Comparison of ENCODE assay signal across 15 cellular contexts in genomic region chr16:65725156-65725845, GRCh38.
DNase-seq lines count a peak whose midpoint lies in the region; ATAC-seq and TF ChIP-seq lines count a peak whose summit lies in the region.
"Had no signal": no experiment of that assay in that cellular context is flagged by ENCODE, and none has a peak within 500 bp of the region (broad histone marks: within the 10 kb centered on the region; RNA-seq: fewer than 3 reads in every experiment).

No MANE protein-coding gene starts in this region.

- no peak for ATAC-seq in CD4-positive, alpha-beta T cell (ENCODE audit: poor library complexity)
- ATAC-seq in GM18870 (IDR thresholded peaks at IDR 0.05; ENCODE audit: unreplicated experiment) = no peak
- ATAC-seq in HG03439 (IDR thresholded peaks at IDR 0.05; ENCODE audit: unreplicated experiment) = no peak
- ATAC-seq: body of pancreas, left lobe of liver had no signal

- H3F3A ChIP-seq in MM.1S (ENCODE audit: insufficient read depth, low read length) = no peaks in the 10 kb centered on the region

- no peaks in the 10 kb centered on the region for H3K9me3 ChIP-seq in CD4-positive, alpha-beta T cell (ENCODE audit: control insufficient read depth, low read length)
- H3K9me3 ChIP-seq in MM.1S (replicated peaks; ENCODE audit: insufficient read depth, low read length) = no peaks in the 10 kb centered on the region
- H3K9me3 ChIP-seq: body of pancreas had no signal

- no peaks in the 10 kb centered on the region for H3K4me1 ChIP-seq in MM.1S (ENCODE audit: low read length)
- H3K4me1 ChIP-seq: body of pancreas had no signal

- CTCF ChIA-PET in AG04449 (lab: Yijun Ruan, JAX) = no interaction called here
- CTCF ChIA-PET in CD4-positive, alpha-beta T cell (lab: Charles Lee) = no interaction called here

- peaks cover 4% of the 10 kb centered on the region for H3K27me3 Mint-ChIP-seq in CD4-positive, alpha-beta T cell
- H3K27me3 Mint-ChIP-seq: activated B cell treated with CpG ODN at 0.5 μM for 24 hours had no signal

- no peak overlapping the region for H2AFZ ChIP-seq in MM.1S (ENCODE audit: low read length)

- no peaks in the 10 kb centered on the region for H3K9me2 ChIP-seq in MM.1S (replicated peaks; ENCODE audit: insufficient read depth, low read length)

- H3K4me3 Mint-ChIP-seq in CD4-positive, alpha-beta T cell = no peak overlapping the region
- H3K4me3 Mint-ChIP-seq: activated B cell treated with CpG ODN at 0.5 μM for 24 hours had no signal

- no peaks in the 10 kb centered on the region for H3K36me3 ChIP-seq in MM.1S (replicated peaks; ENCODE audit: insufficient read depth, low read length)

- H3K4me3 ChIP-seq in AG04449 (ENCODE audit: low read depth, low read length) = no peak overlapping the region
- no peak overlapping the region for H3K4me3 ChIP-seq in foreskin fibroblast (ENCODE audit: low read depth in 1 of 2, low read length in 2 of 2)
- H3K4me3 ChIP-seq in MM.1S (ENCODE audit: low read length) = no peak overlapping the region
- H3K4me3 ChIP-seq: body of pancreas had no signal

- H3K79me2 ChIP-seq in MM.1S (ENCODE audit: low read length) = no peaks in the 10 kb centered on the region

- POLR2A ChIA-PET in AG04449 (lab: Yijun Ruan, JAX) = interaction anchor here (0.9 kb wide), 2 partner anchors 58 to 428 kb away, joined by 3 read pairs; no protein-coding TSS in a partner anchor
- POLR2A ChIA-PET in CD4-positive, alpha-beta T cell (lab: Charles Lee) = no interaction called here

- H4K20me1 ChIP-seq in MM.1S (ENCODE audit: insufficient read depth, low read length) = no peaks in the 10 kb centered on the region

- H3K27ac ChIP-seq in CD4-positive, alpha-beta T cell (ENCODE audit: low read depth, low read length) = no peak overlapping the region
- no peak overlapping the region for H3K27ac ChIP-seq in MM.1S (ENCODE audit: low read length)
- H3K27ac ChIP-seq: body of pancreas had no signal

- no peak overlapping the region for H3K9ac ChIP-seq in MM.1S (ENCODE audit: low read length)

- H3K4me2 ChIP-seq in MM.1S (ENCODE audit: low read depth, low read length) = no peak overlapping the region

- H3K36me3 Mint-ChIP-seq in CD4-positive, alpha-beta T cell (ENCODE audit: low read depth) = no peaks in the 10 kb centered on the region

- intact Hi-C loops in CD4-positive, alpha-beta T cell (cut with DNase I, micrococcal nuclease) = no loop called here

- no peaks in the 10 kb centered on the region for H3K4me1 Mint-ChIP-seq in CD4-positive, alpha-beta T cell (ENCODE audit: low read depth)
- H3K4me1 Mint-ChIP-seq: activated B cell treated with CpG ODN at 0.5 μM for 24 hours had no signal

- H3K27ac Mint-ChIP-seq in CD4-positive, alpha-beta T cell = no peak overlapping the region
- H3K27ac Mint-ChIP-seq: activated B cell treated with CpG ODN at 0.5 μM for 24 hours, progenitor cell of endocrine pancreas had no signal

- no peak for TF ChIP-seq CTCF in AG04449 (IDR thresholded peaks at IDR 0.05; ENCODE audit: insufficient read depth, low read length, missing control alignments)
- no peak for TF ChIP-seq CTCF in foreskin fibroblast (IDR thresholded peaks at IDR 0.05; ENCODE audit: low read depth, low read length)
- no peak for TF ChIP-seq CTCF in CD4-positive, alpha-beta T cell (IDR thresholded peaks at IDR 0.05)
- TF ChIP-seq CTCF in MM.1S (IDR thresholded peaks at IDR 0.05; ENCODE audit: low read length) = no peak

- no peaks in the 10 kb centered on the region for H3K27me3 ChIP-seq in CD4-positive, alpha-beta T cell (ENCODE audit: control insufficient read depth, insufficient read depth, low read length)
- no peaks in the 10 kb centered on the region for H3K27me3 ChIP-seq in MM.1S (replicated peaks; ENCODE audit: insufficient read depth, low read length)
- H3K27me3 ChIP-seq: body of pancreas had no signal

- peaks cover 3% of the 10 kb centered on the region for H3K9me3 Mint-ChIP-seq in CD4-positive, alpha-beta T cell
- H3K9me3 Mint-ChIP-seq: activated B cell treated with CpG ODN at 0.5 μM for 24 hours had no signal

- DNase-seq in AG04449 (ENCODE audit: low read depth, low spot score) (peak; percentile 19), LoVo (ENCODE audit: low spot score) (peak; percentile 18), SKM-1 treated with dmso at 0.1 percent for 144 hours (lab: John Stamatoyannopoulos, UW; ENCODE audit: unreplicated experiment) (peak; percentile 85), foreskin fibroblast (peak; percentile 1 to 14), MM.1S (no peak)
- DNase-seq in CD4-positive, alpha-beta T cell = no peak
- DNase-seq: ACHN; activated B cell treated with CpG ODN at 0.5 μM for 24 hours; activated gamma-delta T cell treated with Interleukin-2 at 50 U/mL for 16 hours; body of pancreas; stimulated activated CD4-positive, alpha-beta T cell treated with anti-CD3 and anti-CD28 coated beads, Interleukin-15, amount 100 ng/mL, for 24 hours had no signal

Comparison
In these comparisons a context has a peak if more than half of its experiments do, and no peak if none do; other contexts are left out.
1. DNase-seq: peak in AG04449 (single experiment), LoVo (single experiment), SKM-1 treated with dmso at 0.1 percent for 144 hours (single experiment) and foreskin fibroblast (2 of 2); none in CD4-positive, alpha-beta T cell (0 of 10) and MM.1S (single experiment).